21 cellular contexts compared by ENCODE assay signal in the genomic region with DNA sequence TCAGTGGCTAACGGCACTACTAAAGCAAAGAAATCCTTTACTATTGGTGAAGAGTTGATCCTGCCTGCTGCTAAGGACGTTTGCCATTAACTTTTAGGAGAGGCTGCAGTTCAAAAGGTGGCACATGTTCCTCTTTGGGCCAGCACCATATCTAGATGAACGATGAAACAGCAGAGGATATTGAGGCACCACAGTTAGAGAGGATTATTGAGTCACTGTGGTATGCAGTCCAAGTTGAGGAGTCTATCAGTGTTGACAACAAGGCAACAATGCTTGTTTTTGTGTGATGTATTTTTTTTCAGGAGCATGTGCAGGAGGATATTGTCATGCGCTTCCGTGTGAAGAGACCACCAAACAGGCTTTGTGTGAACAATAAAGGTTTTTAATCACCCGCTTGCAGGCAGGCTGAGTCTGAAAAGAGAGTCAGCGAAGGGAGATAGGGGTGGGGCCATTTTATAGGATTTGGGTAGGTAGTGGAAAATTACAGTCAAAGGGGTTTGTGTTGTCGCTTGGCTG.
"Had no signal": no experiment of that assay in that cellular context is flagged by ENCODE, and none has a peak within 500 bp of the region (broad histone marks: within the 10 kb centered on the region; RNA-seq: fewer than 3 reads in every experiment).

No MANE protein-coding gene starts in this region.

- H3K79me2 ChIP-seq: hepatocyte had no signal

- H3K27ac Mint-ChIP-seq: dendritic cell treated with granulocyte-macrophage colony-stimulating factor and Interleukin-4, amounts not matched to agents 40 ng/mL and 50 ng/mL, for 4 days; effector memory CD8-positive, alpha-beta T cell; naive B cell; nephron; stimulated activated naive B cell treated with anti-CD40 and anti-IgM and Interleukin-4, amounts not matched to agents 10 μg/mL and 1 μg/mL and 100 μg/mL, for 72 hours had no signal

- H3K9me3 Mint-ChIP-seq: dendritic cell treated with granulocyte-macrophage colony-stimulating factor and Interleukin-4, amounts not matched to agents 40 ng/mL and 50 ng/mL, for 4 days; effector memory CD8-positive, alpha-beta T cell; naive B cell; nephron had no signal

- H3K4me3 ChIP-seq: hepatocyte, psoas muscle, right lobe of liver, stomach, thoracic aorta had no signal

- H3K27me3 ChIP-seq: foreskin keratinocyte, hepatocyte, neutrophil, right lobe of liver, stomach had no signal

- H3K4me3 Mint-ChIP-seq: dendritic cell treated with granulocyte-macrophage colony-stimulating factor and Interleukin-4, amounts not matched to agents 40 ng/mL and 50 ng/mL, for 4 days; effector memory CD8-positive, alpha-beta T cell; naive B cell; nephron; stimulated activated naive B cell treated with anti-CD40 and anti-IgM and Interleukin-4, amounts not matched to agents 10 μg/mL and 1 μg/mL and 100 μg/mL, for 72 hours had no signal

- H3K27ac ChIP-seq: epithelial cell of prostate, foreskin keratinocyte, hepatocyte, neutrophil, psoas muscle, right lobe of liver, stomach, thoracic aorta had no signal

- H3K4me1 Mint-ChIP-seq: nephron had no signal

- H3K4me2 ChIP-seq: hepatocyte had no signal

- H2AFZ ChIP-seq: hepatocyte had no signal

- H3K27me3 Mint-ChIP-seq: dendritic cell treated with granulocyte-macrophage colony-stimulating factor and Interleukin-4, amounts not matched to agents 40 ng/mL and 50 ng/mL, for 4 days; effector memory CD8-positive, alpha-beta T cell; naive B cell; stimulated activated naive B cell treated with anti-CD40 and anti-IgM and Interleukin-4, amounts not matched to agents 10 μg/mL and 1 μg/mL and 100 μg/mL, for 72 hours had no signal

- H3K36me3 ChIP-seq: neutrophil, right lobe of liver, stomach, thoracic aorta had no signal

- DNase-seq: effector memory CD8-positive, alpha-beta T cell; foreskin keratinocyte; head of caudate nucleus; kidney; left cardiac atrium; mesendoderm; naive B cell; psoas muscle; retina; right lobe of liver; stimulated activated CD4-positive, alpha-beta T cell treated with anti-CD3 and anti-CD28 coated beads, Interleukin-4, amount 100 ng/mL, for 24 hours; stimulated activated naive B cell treated with anti-CD40 and anti-IgM and Interleukin-4, amounts not matched to agents 10 μg/mL and 1 μg/mL and 100 μg/mL, for 72 hours; stomach; substantia nigra; trophoblast cell had no signal

- ATAC-seq: effector memory CD8-positive, alpha-beta T cell; foreskin keratinocyte; left cardiac atrium; psoas muscle; right lobe of liver; stimulated activated naive B cell treated with anti-CD40 and anti-IgM and Interleukin-4, amounts not matched to agents 10 μg/mL and 1 μg/mL and 100 μg/mL, for 72 hours had no signal

- H3K9me3 ChIP-seq: neutrophil, psoas muscle, right lobe of liver, stomach, thoracic aorta had no signal
